1 cellular context compared by ENCODE assay signal in genomic region chr1:42753070-42753469, GRCh38.
TF ChIP-seq lines count a peak whose summit lies in the region.

No MANE protein-coding gene starts in this region.

TF ChIP-seq in K562, 482 proteins besides CTCF, POLR2A, EP300 and RAD21:
- TF ChIP-seq DIDO1 (tag; IDR thresholded peaks at IDR 0.05; ENCODE audit: low read depth), result no peak
- TF ChIP-seq ATF3 (IDR thresholded peaks at IDR 0.05), result 0 out of 2 replicates have a peak, but pooled peaks have one; percentile 7
- TF ChIP-seq ATF3 (CRISPR knock-in tag; conservative IDR thresholded peaks at IDR 0.05), result no peak
TF ChIP-seq in K562: peak in this region for 1.
